1 cellular context compared by ENCODE assay signal in genomic region chr19:47483800-47484690, GRCh38.
A peak's percentile ranks its signal among the peaks of the same experiment; 100 is the strongest.
TF ChIP-seq lines count a peak whose summit lies in the region.

Gene KPTN (minus strand): TSS chr19:47484219. CDS start chr19:47484160, 59 bp downstream.

TF ChIP-seq in HEK293, 187 proteins besides CTCF, POLR2A, EP300 and RAD21 (continued from another document and continues in another):
- peak; percentile 33 for TF ChIP-seq PRDM10 (tag by site-specific recombination; IDR thresholded peaks at IDR 0.05)
- no peak for TF ChIP-seq ZNF416 (tag by site-specific recombination; IDR thresholded peaks at IDR 0.05)
- no peak for TF ChIP-seq GLI2 (tag by site-specific recombination; IDR thresholded peaks at IDR 0.05; ENCODE audit: borderline replicate concordance, low read depth)
- TF ChIP-seq ZNF76 (tag by site-specific recombination; IDR thresholded peaks at IDR 0.05; ENCODE audit: borderline replicate concordance, low read depth): peak; percentile 96
- no peak for TF ChIP-seq ZNF596 (tag by site-specific recombination; IDR thresholded peaks at IDR 0.05)
- no peak for TF ChIP-seq ZBTB49 (tag by site-specific recombination; IDR thresholded peaks at IDR 0.05; ENCODE audit: low read depth)
- 0 out of 2 replicates have a peak, but pooled peaks have one; percentile 58 for TF ChIP-seq MYNN (tag by site-specific recombination; IDR thresholded peaks at IDR 0.05; ENCODE audit: borderline replicate concordance)
- TF ChIP-seq ZNF585B (tag by site-specific recombination; IDR thresholded peaks at IDR 0.05): no peak
- TF ChIP-seq ZNF580 (tag by site-specific recombination; IDR thresholded peaks at IDR 0.05): peak; percentile 95
- 0 out of 2 replicates have a peak, but pooled peaks have one; percentile 8 for TF ChIP-seq ZBTB44 (tag by site-specific recombination; IDR thresholded peaks at IDR 0.05)
- TF ChIP-seq ZBTB8A (tag by site-specific recombination; IDR thresholded peaks at IDR 0.05): peak; percentile 93
- TF ChIP-seq ZNF221 (tag by site-specific recombination; IDR thresholded peaks at IDR 0.05; ENCODE audit: borderline replicate concordance): no peak
- no peak for TF ChIP-seq ZNF544 (tag by site-specific recombination; IDR thresholded peaks at IDR 0.05)
- no peak for TF ChIP-seq ZNF302 (tag by site-specific recombination; IDR thresholded peaks at IDR 0.05; ENCODE audit: low read depth)
- TF ChIP-seq ZNF239 (tag by site-specific recombination; IDR thresholded peaks at IDR 0.05): 0 out of 2 replicates have a peak, but pooled peaks have one; percentile 50
- peak; percentile 80; the same call in 1 of the 2 replicates for TF ChIP-seq ZNF561 (tag by site-specific recombination; IDR thresholded peaks at IDR 0.05; ENCODE audit: borderline replicate concordance)
- peak; percentile 54; the same call in 1 of the 2 replicates for TF ChIP-seq ZNF146 (tag by site-specific recombination; IDR thresholded peaks at IDR 0.05)
- TF ChIP-seq ZNF266 (tag by site-specific recombination; IDR thresholded peaks at IDR 0.05; ENCODE audit: low read depth): no peak
- peak; percentile 46; the same call in 1 of the 2 replicates for TF ChIP-seq PRDM4 (tag by site-specific recombination; IDR thresholded peaks at IDR 0.05)
- TF ChIP-seq ZFP41 (tag by site-specific recombination; IDR thresholded peaks at IDR 0.05; ENCODE audit: borderline replicate concordance): no peak
- 0 out of 2 replicates have a peak, but pooled peaks have one; percentile 35 for TF ChIP-seq ZNF658 (tag by site-specific recombination; IDR thresholded peaks at IDR 0.05)
- TF ChIP-seq ZNF677 (tag by site-specific recombination; IDR thresholded peaks at IDR 0.05): no peak
- TF ChIP-seq ZBTB10 (tag by site-specific recombination; IDR thresholded peaks at IDR 0.05): peak; percentile 60
- TF ChIP-seq ZNF184 (tag by site-specific recombination; IDR thresholded peaks at IDR 0.05): no peak
- TF ChIP-seq TSHZ1 (tag by site-specific recombination; IDR thresholded peaks at IDR 0.05; ENCODE audit: borderline replicate concordance): no peak
- TF ChIP-seq KLF10 (tag by site-specific recombination; IDR thresholded peaks at IDR 0.05): no peak; the same call in 1 of the 2 replicates
- TF ChIP-seq ZNF391 (tag by site-specific recombination; IDR thresholded peaks at IDR 0.05; ENCODE audit: borderline replicate concordance, low read depth): no peak; the same call in none of the 2 replicates
- no peak; the same call in none of the 2 replicates for TF ChIP-seq ZNF513 (tag by site-specific recombination; IDR thresholded peaks at IDR 0.05)
- TF ChIP-seq ZNF600 (tag by site-specific recombination; IDR thresholded peaks at IDR 0.05): no peak
- TF ChIP-seq OSR2 (tag by site-specific recombination; IDR thresholded peaks at IDR 0.05): no peak
- TF ChIP-seq KLF7 (tag by site-specific recombination; IDR thresholded peaks at IDR 0.05; ENCODE audit: borderline replicate concordance): peak; percentile 65; the same call in 1 of the 2 replicates
- TF ChIP-seq ZXDB (tag by site-specific recombination; IDR thresholded peaks at IDR 0.05): peak; percentile 98
- 0 out of 2 replicates have a peak, but pooled peaks have one; percentile 24 for TF ChIP-seq ZSCAN5A (tag by site-specific recombination; IDR thresholded peaks at IDR 0.05)
